13 cellular contexts compared by ENCODE assay signal in the genomic region with DNA sequence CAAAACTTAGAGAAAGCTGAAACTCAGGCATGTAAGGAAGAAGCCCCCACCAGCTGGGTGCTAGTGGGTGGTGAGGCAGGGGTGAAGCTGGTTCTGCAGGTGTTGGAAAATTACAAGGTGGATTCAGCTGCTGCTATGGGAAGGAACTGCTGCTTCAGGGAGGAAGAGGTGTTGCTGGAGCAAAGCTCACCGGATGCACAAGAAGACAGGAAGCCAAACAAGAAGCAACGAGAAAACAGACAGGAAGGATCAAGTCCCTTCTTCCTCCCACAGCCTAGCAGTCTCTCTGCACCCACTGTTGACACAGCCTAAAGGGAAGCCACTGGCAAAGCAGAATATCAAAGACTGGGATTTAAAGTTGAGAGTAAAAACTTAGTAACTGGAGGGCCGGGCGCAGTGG.
DNase-seq lines count a peak whose midpoint lies in the region; ATAC-seq and TF ChIP-seq lines count a peak whose summit lies in the region.
"Had no signal": no experiment of that assay in that cellular context is flagged by ENCODE, and none has a peak within 500 bp of the region (broad histone marks: within the 10 kb centered on the region; RNA-seq: fewer than 3 reads in every experiment).

No MANE protein-coding gene starts in this region.

- H2BK12ac ChIP-seq in neuronal stem cell (ENCODE audit: low read length): no peak overlapping the region

- no peaks in the 10 kb centered on the region for H3K9me1 ChIP-seq in IMR-90 (ENCODE audit: insufficient read depth, low read length)

- H2AFZ ChIP-seq in IMR-90 (replicated peaks; ENCODE audit: low read length, poor library complexity): peak overlapping the region; percentile 80
- peak overlapping the region; percentile 14 for H2AFZ ChIP-seq in neuronal stem cell (ENCODE audit: low read length)
- no peak overlapping the region for H2AFZ ChIP-seq in SK-N-SH (ENCODE audit: low read depth)

- H3K79me2 ChIP-seq in SK-N-SH (ENCODE audit: insufficient read depth): no peaks in the 10 kb centered on the region

- H3K4me1 ChIP-seq in IMR-90 (ENCODE audit: control insufficient read depth, insufficient read depth, low read length): no peaks in the 10 kb centered on the region; the same call in 1 of the 2 replicates
- peaks cover 0 to 2% of the 10 kb centered on the region in 2 donors for H3K4me1 ChIP-seq in neuronal stem cell (ENCODE audit: control insufficient read depth in 2 of 2, insufficient read depth in 1 of 2, low read depth in 1 of 2, low read length in 2 of 2)
- H3K4me1 ChIP-seq in SK-N-SH (ENCODE audit: control insufficient read depth in 1 of 2, insufficient read depth in 2 of 2, low read depth in 1 of 2, low read length in 1 of 2): no peaks in the 10 kb centered on the region
- H3K4me1 ChIP-seq: psoas muscle had no signal

- H4K20me1 ChIP-seq in IMR-90 (ENCODE audit: insufficient read depth, low read length) (no peaks in the 10 kb centered on the region), SK-N-SH (ENCODE audit: insufficient read depth) (no peaks in the 10 kb centered on the region)

- H3K9me3 ChIP-seq in IMR-90 (ENCODE audit: control insufficient read depth, insufficient read depth, low read length) (no peaks in the 10 kb centered on the region), neuronal stem cell (replicated peaks in 1 of 2; ENCODE audit: control insufficient read depth in 2 of 2, insufficient read depth in 1 of 2, low read depth in 1 of 2, low read length in 2 of 2) (no peaks in the 10 kb centered on the region), SK-N-SH (no peaks in the 10 kb centered on the region)
- H3K9me3 ChIP-seq: psoas muscle, testis had no signal

- H3K4me3 Mint-ChIP-seq in activated naive CD4-positive, alpha-beta T cell treated with anti-CD3 and anti-CD28 coated beads, Interleukin-2, amount 50 U/mL, for 24 hours: peak overlapping the region; percentile 2
- H3K4me3 Mint-ChIP-seq in activated T-helper 1 cell treated with anti-CD3 and anti-CD28 coated beads, Interleukin-12 subunit alpha, Interleukin-12 subunit beta, Interleukin-2, Interleukin-4 antibody, amounts not matched to agents 30 ng/mL and 10 ng/mL and 1 ng/mL, durations not matched to agents 14 hours and 24 hours and 36 hours: no peak overlapping the region
- no peak overlapping the region for H3K4me3 Mint-ChIP-seq in Calu3 (ENCODE audit: low read depth, unreplicated experiment)

- no peaks in the 10 kb centered on the region for H3K79me1 ChIP-seq in IMR-90 (ENCODE audit: low read depth in 1 of 2, low read length in 2 of 2)
- H3K79me1 ChIP-seq in neuronal stem cell (ENCODE audit: low read depth, low read length): no peaks in the 10 kb centered on the region

- DNase-seq in activated naive CD4-positive, alpha-beta T cell treated with anti-CD3 and anti-CD28 coated beads, Interleukin-2, amount 50 U/mL, for 16 hours: no peak
- DNase-seq in IMR-90 (no peak), neuronal stem cell (ENCODE audit: low spot score) (no peak), Calu3 (no peak), SK-N-SH (no peak)
- DNase-seq in activated T-helper 1 cell treated with anti-CD3 and anti-CD28 coated beads, Interleukin-12 subunit alpha, Interleukin-12 subunit beta, Interleukin-2, Interleukin-4 antibody, amounts not matched to agents 30 ng/mL and 10 ng/mL and 1 ng/mL, durations not matched to agents 14 hours and 24 hours and 36 hours (ENCODE audit: low spot score): no peak
- no peak for DNase-seq in stimulated activated CD4-positive, alpha-beta T cell treated with anti-CD3 and anti-CD28 coated beads, Interleukin-2, amount 100 ng/mL, for 48 hours
- DNase-seq: DMS79 treated with DMSO at 0.1 percent for 48 hours, dorsolateral prefrontal cortex, NCI-H2107, psoas muscle, testis had no signal

- H3K4ac ChIP-seq in IMR-90 (ENCODE audit: low read depth, low read length): no peak overlapping the region
- H3K4ac ChIP-seq in neuronal stem cell (ENCODE audit: low read length): no peak overlapping the region

- TF ChIP-seq EP300 in SK-N-SH (IDR thresholded peaks at IDR 0.05; ENCODE audit: borderline replicate concordance in 1 of 2, low read depth in 1 of 2, low read length in 1 of 2): no peak

- no peak overlapping the region for H2AK9ac ChIP-seq in IMR-90 (replicated peaks; ENCODE audit: low read depth, low read length, poor library complexity)

- no peak overlapping the region for H2BK20ac ChIP-seq in IMR-90 (ENCODE audit: low read depth, low read length)

- ATAC-seq in IMR-90 (ENCODE audit: low read depth): no peak
- ATAC-seq: psoas muscle had no signal

- TF ChIP-seq CTCF in IMR-90 (conservative IDR thresholded peaks at IDR 0.05; ENCODE audit: low read depth, low read length): no peak
- TF ChIP-seq CTCF in Calu3 (IDR thresholded peaks at IDR 0.05; ENCODE audit: unreplicated experiment): no peak
- TF ChIP-seq CTCF in SK-N-SH (IDR thresholded peaks at IDR 0.05): no peak

- no peak overlapping the region for H4K91ac ChIP-seq in IMR-90 (ENCODE audit: insufficient read depth, low read depth, low read length)
- H4K91ac ChIP-seq in neuronal stem cell (ENCODE audit: low read depth, low read length, poor library complexity): peak overlapping the region; percentile 79

- H3K4me2 ChIP-seq in IMR-90 (ENCODE audit: low read depth, low read length): no peak overlapping the region
- H3K4me2 ChIP-seq in neuronal stem cell (ENCODE audit: insufficient read depth, low read length, poor library complexity, severe bottlenecking): no peak overlapping the region
- H3K4me2 ChIP-seq in SK-N-SH: no peak overlapping the region

- no peaks in the 10 kb centered on the region for H3F3A ChIP-seq in SK-N-SH (replicated peaks; ENCODE audit: insufficient read depth)

- no peaks in the 10 kb centered on the region for H3K36me3 Mint-ChIP-seq in activated naive CD4-positive, alpha-beta T cell treated with anti-CD3 and anti-CD28 coated beads, Interleukin-2, amount 50 U/mL, for 24 hours
- no peaks in the 10 kb centered on the region for H3K36me3 Mint-ChIP-seq in activated T-helper 1 cell treated with anti-CD3 and anti-CD28 coated beads, Interleukin-12 subunit alpha, Interleukin-12 subunit beta, Interleukin-2, Interleukin-4 antibody, amounts not matched to agents 30 ng/mL and 10 ng/mL and 1 ng/mL, durations not matched to agents 14 hours and 24 hours and 36 hours (ENCODE audit: low read depth)
- peaks cover 4% of the 10 kb centered on the region for H3K36me3 Mint-ChIP-seq in Calu3 (ENCODE audit: insufficient read depth, unreplicated experiment)

- H4K8ac ChIP-seq in IMR-90 (ENCODE audit: low read depth in 2 of 2, low read length in 2 of 2) (no peak overlapping the region), neuronal stem cell (ENCODE audit: low read depth, low read length) (no peak overlapping the region)

- H2BK5ac ChIP-seq in IMR-90 (ENCODE audit: low read depth, low read length, poor library complexity, severe bottlenecking) (no peak overlapping the region), neuronal stem cell (ENCODE audit: low read length) (no peak overlapping the region)

- TF ChIP-seq RAD21 in IMR-90 (IDR thresholded peaks at IDR 0.05; ENCODE audit: low read length): no peak
- TF ChIP-seq RAD21 in SK-N-SH (IDR thresholded peaks at IDR 0.05; ENCODE audit: low read length): no peak

- no peak overlapping the region for H2BK120ac ChIP-seq in IMR-90 (ENCODE audit: low read depth, low read length)
- no peak overlapping the region for H2BK120ac ChIP-seq in neuronal stem cell (ENCODE audit: low read depth, low read length)

- H3K9ac ChIP-seq in IMR-90 (ENCODE audit: low read depth, low read length) (no peak overlapping the region), neuronal stem cell (ENCODE audit: low read depth, low read length, poor library complexity) (no peak overlapping the region), SK-N-SH (no peak overlapping the region)

- H3K18ac ChIP-seq in IMR-90 (ENCODE audit: low read depth, low read length) (no peak overlapping the region), neuronal stem cell (ENCODE audit: low read length) (peak overlapping the region; percentile 64)

- dilution Hi-C loops in IMR-90 (cut with HindIII; ENCODE audit: low sequenced_read_pairs, unreplicated experiment): no loop called here

- H3K36me3 ChIP-seq in IMR-90 (ENCODE audit: control insufficient read depth, insufficient read depth, low read length) (no peaks in the 10 kb centered on the region), neuronal stem cell (replicated peaks in 1 of 2; ENCODE audit: control insufficient read depth in 2 of 2, insufficient read depth in 2 of 2, low read length in 2 of 2) (no peaks in the 10 kb centered on the region), SK-N-SH (replicated peaks in 1 of 2; ENCODE audit: control insufficient read depth in 1 of 2, insufficient read depth in 2 of 2, low read length in 1 of 2) (no peaks in the 10 kb centered on the region)

- no peaks in the 10 kb centered on the region for H3K27me3 ChIP-seq in IMR-90 (ENCODE audit: control insufficient read depth, insufficient read depth, low read length)
- no peaks in the 10 kb centered on the region for H3K27me3 ChIP-seq in neuronal stem cell (ENCODE audit: control insufficient read depth in 3 of 3, insufficient read depth in 3 of 3, low read depth in 1 of 3, low read length in 3 of 3)
- H3K27me3 ChIP-seq in SK-N-SH (ENCODE audit: insufficient read depth): no peaks in the 10 kb centered on the region
- H3K27me3 ChIP-seq: testis had no signal

- no peaks in the 10 kb centered on the region for H3K9me3 Mint-ChIP-seq in activated naive CD4-positive, alpha-beta T cell treated with anti-CD3 and anti-CD28 coated beads, Interleukin-2, amount 50 U/mL, for 24 hours
- H3K9me3 Mint-ChIP-seq in activated T-helper 1 cell treated with anti-CD3 and anti-CD28 coated beads, Interleukin-12 subunit alpha, Interleukin-12 subunit beta, Interleukin-2, Interleukin-4 antibody, amounts not matched to agents 30 ng/mL and 10 ng/mL and 1 ng/mL, durations not matched to agents 14 hours and 24 hours and 36 hours: no peaks in the 10 kb centered on the region
- H3K9me3 Mint-ChIP-seq in Calu3 (ENCODE audit: low read depth, unreplicated experiment): no peaks in the 10 kb centered on the region

- no peak overlapping the region for H4K5ac ChIP-seq in IMR-90 (ENCODE audit: low read depth, low read length)

- peak overlapping the region; percentile 71 for H3K27ac Mint-ChIP-seq in activated naive CD4-positive, alpha-beta T cell treated with anti-CD3 and anti-CD28 coated beads, Interleukin-2, amount 50 U/mL, for 24 hours
- H3K27ac Mint-ChIP-seq in activated T-helper 1 cell treated with anti-CD3 and anti-CD28 coated beads, Interleukin-12 subunit alpha, Interleukin-12 subunit beta, Interleukin-2, Interleukin-4 antibody, amounts not matched to agents 30 ng/mL and 10 ng/mL and 1 ng/mL, durations not matched to agents 14 hours and 24 hours and 36 hours: peak overlapping the region; percentile 74
- no peak overlapping the region for H3K27ac Mint-ChIP-seq in Calu3 (ENCODE audit: unreplicated experiment)

- H2AK5ac ChIP-seq in IMR-90 (ENCODE audit: low read depth, low read length) (no peak overlapping the region), neuronal stem cell (ENCODE audit: low read depth, low read length) (no peak overlapping the region)

- H3K56ac ChIP-seq in IMR-90 (ENCODE audit: extremely low read depth, insufficient read depth, low read length): no peak overlapping the region

- no peak overlapping the region for H2BK15ac ChIP-seq in IMR-90 (ENCODE audit: low read depth, low read length)
- H2BK15ac ChIP-seq in neuronal stem cell (ENCODE audit: low read length): no peak overlapping the region

- CTCF ChIA-PET in IMR-90 (lab: Yijun Ruan, JAX) (no interaction called here), Calu3 (lab: Charles Lee) (no interaction called here), SK-N-SH (lab: Yijun Ruan, JAX) (no interaction called here)

- peaks cover 27% of the 10 kb centered on the region for H3K4me1 Mint-ChIP-seq in activated naive CD4-positive, alpha-beta T cell treated with anti-CD3 and anti-CD28 coated beads, Interleukin-2, amount 50 U/mL, for 24 hours
- peaks cover 6% of the 10 kb centered on the region for H3K4me1 Mint-ChIP-seq in activated T-helper 1 cell treated with anti-CD3 and anti-CD28 coated beads, Interleukin-12 subunit alpha, Interleukin-12 subunit beta, Interleukin-2, Interleukin-4 antibody, amounts not matched to agents 30 ng/mL and 10 ng/mL and 1 ng/mL, durations not matched to agents 14 hours and 24 hours and 36 hours (ENCODE audit: low read depth)
- peaks cover 12% of the 10 kb centered on the region for H3K4me1 Mint-ChIP-seq in Calu3 (ENCODE audit: low read depth, unreplicated experiment)

- TF ChIP-seq POLR2A in IMR-90 (IDR thresholded peaks at IDR 0.05; ENCODE audit: low read depth, low read length): no peak

- H3K4me3 ChIP-seq in IMR-90 (ENCODE audit: insufficient read depth, low read depth, low read length): no peak overlapping the region
- H3K4me3 ChIP-seq in neuronal stem cell (ENCODE audit: low read length in 2 of 2): no peak overlapping the region
- no peak overlapping the region for H3K4me3 ChIP-seq in SK-N-SH (ENCODE audit: low read depth in 2 of 2, low read length in 1 of 2)
- H3K4me3 ChIP-seq: dorsolateral prefrontal cortex, psoas muscle, testis had no signal

- intact Hi-C loops in IMR-90 (cut with micrococcal nuclease) (no loop called here), Calu3 (cut with micrococcal nuclease; ENCODE audit: unreplicated experiment) (no loop called here)
- intact Hi-C loops in activated T-helper 1 cell treated with anti-CD3 and anti-CD28 coated beads, Interleukin-12 subunit alpha, Interleukin-12 subunit beta, Interleukin-2, Interleukin-4 antibody, amounts not matched to agents 30 ng/mL and 10 ng/mL and 1 ng/mL, durations not matched to agents 14 hours and 24 hours and 36 hours (cut with micrococcal nuclease): no loop called here

- WGBS in IMR-90 (ENCODE audit: extremely low coverage in 2 of 2, insufficient read length in 1 of 2), 2 experiments: no CpG with 5 or more reads among the region's 4 CpGs
- no CpG with 5 or more reads among the region's 4 CpGs for WGBS in neuronal stem cell (ENCODE audit: extremely low coverage in 2 of 2, insufficient read length in 2 of 2, insufficient replicate concordance in 1 of 2), 2 donors
- WGBS in SK-N-SH (ENCODE audit: low lambda C conversion rate): 64% methylated on average over 4 of the region's 4 CpGs

- no peaks in the 10 kb centered on the region for H3K9me2 ChIP-seq in SK-N-SH

- no peak overlapping the region for H3K27ac ChIP-seq in IMR-90 (ENCODE audit: insufficient read depth, low read length)
- no peak overlapping the region for H3K27ac ChIP-seq in neuronal stem cell (replicated peaks; ENCODE audit: low read length)
- no peak overlapping the region for H3K27ac ChIP-seq in SK-N-SH (ENCODE audit: low read depth in 2 of 2, low read length in 1 of 2)
- H3K27ac ChIP-seq: dorsolateral prefrontal cortex, psoas muscle, testis had no signal

- BruUV-seq in IMR-90 (replicated peaks; lab: Mats Ljungman, UMichigan): no TSS peak
- no TSS peak for BruUV-seq in Calu3 (replicated peaks; lab: Mats Ljungman, UMichigan)

- H3K27me3 Mint-ChIP-seq in activated naive CD4-positive, alpha-beta T cell treated with anti-CD3 and anti-CD28 coated beads, Interleukin-2, amount 50 U/mL, for 24 hours: no peaks in the 10 kb centered on the region
- no peaks in the 10 kb centered on the region for H3K27me3 Mint-ChIP-seq in activated T-helper 1 cell treated with anti-CD3 and anti-CD28 coated beads, Interleukin-12 subunit alpha, Interleukin-12 subunit beta, Interleukin-2, Interleukin-4 antibody, amounts not matched to agents 30 ng/mL and 10 ng/mL and 1 ng/mL, durations not matched to agents 14 hours and 24 hours and 36 hours (ENCODE audit: insufficient read depth)
- H3K27me3 Mint-ChIP-seq in Calu3 (ENCODE audit: unreplicated experiment): no peaks in the 10 kb centered on the region

- H3K14ac ChIP-seq in IMR-90 (replicated peaks; ENCODE audit: low read depth, low read length) (no peak overlapping the region), neuronal stem cell (ENCODE audit: low read length) (no peak overlapping the region)

- H3K23ac ChIP-seq in IMR-90 (ENCODE audit: low read depth, low read length): no peak overlapping the region
- no peak overlapping the region for H3K23ac ChIP-seq in neuronal stem cell (ENCODE audit: low read depth, low read length, poor library complexity)

- POLR2A ChIA-PET in IMR-90 (lab: Charles Lee; ENCODE audit: unreplicated experiment): no interaction called here
- POLR2A ChIA-PET in SK-N-SH (lab: Yijun Ruan, JAX): no interaction called here

- in situ Hi-C loops in IMR-90 (cut with MboI; ENCODE audit: low sequenced_read_pairs): no loop called here
